In genomic region chr11:560305-561147, GRCh38 we compare ENCODE assay signal across 1 cellular context.
TF ChIP-seq lines count a peak whose summit lies in the region.

LMNTD2 (minus strand) TSS chr11:560738; CDS start chr11:560716, 22 bp downstream.
RASSF7 (plus strand) TSS chr11:560970; CDS start chr11:561769, 799 bp downstream.

TF ChIP-seq in HepG2, 621 proteins besides CTCF, POLR2A, EP300 and RAD21 (continued from another document and continues in another):
- TF ChIP-seq ZNF740 (CRISPR knock-in tag; IDR thresholded peaks at IDR 0.05) (no peak), ZNF577 (CRISPR knock-in tag; IDR thresholded peaks at IDR 0.05; ENCODE audit: borderline replicate concordance, low read depth) (no peak), HIC2 (CRISPR knock-in tag; IDR thresholded peaks at IDR 0.05; ENCODE audit: low read depth) (peak; percentile 68; the same call in 1 of the 2 replicates), HINFP (CRISPR knock-in tag; IDR thresholded peaks at IDR 0.05; ENCODE audit: low read depth) (no peak), KMT2B (CRISPR knock-in tag; IDR thresholded peaks at IDR 0.05) (no peak), HOMEZ (CRISPR knock-in tag; IDR thresholded peaks at IDR 0.05; ENCODE audit: low read depth) (no peak), ZNF580 (CRISPR knock-in tag; IDR thresholded peaks at IDR 0.05; ENCODE audit: borderline replicate concordance, low read depth) (peak; percentile 58; the same call in 1 of the 2 replicates), AHDC1 (CRISPR knock-in tag; IDR thresholded peaks at IDR 0.05; ENCODE audit: borderline replicate concordance) (no peak), ZNF777 (CRISPR knock-in tag; IDR thresholded peaks at IDR 0.05) (peak; percentile 41; the same call in 1 of the 2 replicates), SAP130 (CRISPR knock-in tag; IDR thresholded peaks at IDR 0.05; ENCODE audit: low read depth) (peak; percentile 84), ZBTB2 (CRISPR knock-in tag; IDR thresholded peaks at IDR 0.05; ENCODE audit: low read depth) (0 out of 2 replicates have a peak, but pooled peaks have one; percentile 48), REPIN1 (CRISPR knock-in tag; IDR thresholded peaks at IDR 0.05; ENCODE audit: borderline replicate concordance, low read depth) (no peak; the same call in 1 of the 2 replicates), ZNF800 (CRISPR knock-in tag; IDR thresholded peaks at IDR 0.05) (0 out of 2 replicates have a peak, but pooled peaks have one; percentile 37), ZNF746 (CRISPR knock-in tag; IDR thresholded peaks at IDR 0.05) (peak; percentile 76; the same call in 1 of the 2 replicates), MIXL1 (CRISPR knock-in tag; IDR thresholded peaks at IDR 0.05) (no peak), RELA (CRISPR knock-in tag; IDR thresholded peaks at IDR 0.05) (no peak), POGZ (CRISPR knock-in tag; IDR thresholded peaks at IDR 0.05) (no peak; the same call in 1 of the 2 replicates), JARID2 (CRISPR knock-in tag; IDR thresholded peaks at IDR 0.05; ENCODE audit: insufficient replicate concordance) (peak; percentile 29), SRY (CRISPR knock-in tag; IDR thresholded peaks at IDR 0.05) (peak; percentile 16; the same call in 1 of the 2 replicates), ATF4 (CRISPR knock-in tag; IDR thresholded peaks at IDR 0.05) (no peak), SCMH1 (CRISPR knock-in tag; IDR thresholded peaks at IDR 0.05; ENCODE audit: borderline replicate concordance) (no peak), HDAC1 (CRISPR knock-in tag; IDR thresholded peaks at IDR 0.05) (peak; percentile 81), KDM4B (CRISPR knock-in tag; IDR thresholded peaks at IDR 0.05) (no peak), ATF1 (CRISPR knock-in tag; IDR thresholded peaks at IDR 0.05) (no peak), ZNF276 (CRISPR knock-in tag; IDR thresholded peaks at IDR 0.05; ENCODE audit: low read depth) (0 out of 2 replicates have a peak, but pooled peaks have one; percentile 21), ZNF292 (CRISPR knock-in tag; IDR thresholded peaks at IDR 0.05; ENCODE audit: borderline replicate concordance, low read depth) (no peak), ZNF7 (CRISPR knock-in tag; IDR thresholded peaks at IDR 0.05) (no peak), KMT2A (CRISPR knock-in tag; IDR thresholded peaks at IDR 0.05) (no peak), RFXAP (CRISPR knock-in tag; IDR thresholded peaks at IDR 0.05; ENCODE audit: borderline replicate concordance) (no peak), ZHX1 (CRISPR knock-in tag; IDR thresholded peaks at IDR 0.05; ENCODE audit: low read depth) (no peak), XBP1 (CRISPR knock-in tag; IDR thresholded peaks at IDR 0.05) (no peak), GRHL1 (CRISPR knock-in tag; conservative IDR thresholded peaks at IDR 0.05) (no peak), ZNF354B (CRISPR knock-in tag; IDR thresholded peaks at IDR 0.05) (no peak)
